Comparison of ENCODE assay signal across 25 cellular contexts in genomic region chr11:31303644-31304043, GRCh38.
"Had no signal": no experiment of that assay in that cellular context is flagged by ENCODE, and none has a peak within 500 bp of the region (broad histone marks: within the 10 kb centered on the region; RNA-seq: fewer than 3 reads in every experiment).

No MANE protein-coding gene starts in this region.

- DNase-seq: activated CD4-positive, alpha-beta T cell treated with anti-CD3 and anti-CD28 coated beads for 36 hours; activated CD4-positive, alpha-beta T cell treated with anti-CD3 and anti-CD28 coated beads, Interleukin-2, amount 50 U/mL, for 4 hours; activated CD8-positive, alpha-beta memory T cell treated with anti-CD3 and anti-CD28 coated beads for 24 hours; activated CD8-positive, alpha-beta memory T cell treated with anti-CD3 and anti-CD28 coated beads, Interleukin-2, amount 50 U/mL, for 4 hours; activated naive CD4-positive, alpha-beta T cell; activated T-cell treated with anti-CD3 and anti-CD28 coated beads, Interleukin-2, amount 50 U/mL, for 24 hours; adrenal gland; dorsolateral prefrontal cortex; effector memory CD8-positive, alpha-beta T cell; esophagus squamous epithelium; heart left ventricle; islet precursor cell; left cardiac atrium; naive B cell; sigmoid colon; stimulated activated CD4-positive, alpha-beta T cell treated with anti-CD3 and anti-CD28 coated beads, Interleukin-15, amount 100 ng/mL, for 24 hours; stimulated activated naive B cell treated with anti-CD40 and anti-IgM and Interleukin-4, amounts not matched to agents 10 μg/mL and 1 μg/mL and 100 μg/mL, for 72 hours; T1000; transverse colon had no signal

- H3K27ac ChIP-seq: adrenal gland, ascending aorta, breast epithelium, dorsolateral prefrontal cortex, esophagus squamous epithelium, heart left ventricle, sigmoid colon, transverse colon had no signal

- H3K4me1 ChIP-seq: adrenal gland, ascending aorta, breast epithelium, esophagus squamous epithelium, heart left ventricle, sigmoid colon, transverse colon had no signal

- H3K36me3 ChIP-seq: adrenal gland, ascending aorta, breast epithelium, esophagus squamous epithelium, heart left ventricle, sigmoid colon, transverse colon had no signal

- FAIRE-seq: urothelium cell line had no signal

- H3K4me3 ChIP-seq: adrenal gland, ascending aorta, breast epithelium, dorsolateral prefrontal cortex, esophagus squamous epithelium, heart left ventricle, sigmoid colon, smooth muscle cell, transverse colon had no signal

- H3K9me3 ChIP-seq: adrenal gland, ascending aorta, breast epithelium, esophagus squamous epithelium, heart left ventricle, sigmoid colon, transverse colon had no signal

- H3K27me3 ChIP-seq: adrenal gland, ascending aorta, breast epithelium, dorsolateral prefrontal cortex, esophagus squamous epithelium, heart left ventricle, sigmoid colon, transverse colon had no signal

- ATAC-seq: activated CD4-positive, alpha-beta T cell treated with anti-CD3 and anti-CD28 coated beads for 36 hours; activated T-helper 17 cell treated with anti-CD3 and anti-CD28 coated beads, Interleukin-2, amount 50 U/mL, for 72 hours; effector memory CD8-positive, alpha-beta T cell; heart left ventricle; left cardiac atrium; stimulated activated naive B cell treated with anti-CD40 and anti-IgM and Interleukin-4, amounts not matched to agents 10 μg/mL and 1 μg/mL and 100 μg/mL, for 72 hours; WTC11 had no signal
